ENCODE assay signal across 9 cellular contexts in the genomic region with DNA sequence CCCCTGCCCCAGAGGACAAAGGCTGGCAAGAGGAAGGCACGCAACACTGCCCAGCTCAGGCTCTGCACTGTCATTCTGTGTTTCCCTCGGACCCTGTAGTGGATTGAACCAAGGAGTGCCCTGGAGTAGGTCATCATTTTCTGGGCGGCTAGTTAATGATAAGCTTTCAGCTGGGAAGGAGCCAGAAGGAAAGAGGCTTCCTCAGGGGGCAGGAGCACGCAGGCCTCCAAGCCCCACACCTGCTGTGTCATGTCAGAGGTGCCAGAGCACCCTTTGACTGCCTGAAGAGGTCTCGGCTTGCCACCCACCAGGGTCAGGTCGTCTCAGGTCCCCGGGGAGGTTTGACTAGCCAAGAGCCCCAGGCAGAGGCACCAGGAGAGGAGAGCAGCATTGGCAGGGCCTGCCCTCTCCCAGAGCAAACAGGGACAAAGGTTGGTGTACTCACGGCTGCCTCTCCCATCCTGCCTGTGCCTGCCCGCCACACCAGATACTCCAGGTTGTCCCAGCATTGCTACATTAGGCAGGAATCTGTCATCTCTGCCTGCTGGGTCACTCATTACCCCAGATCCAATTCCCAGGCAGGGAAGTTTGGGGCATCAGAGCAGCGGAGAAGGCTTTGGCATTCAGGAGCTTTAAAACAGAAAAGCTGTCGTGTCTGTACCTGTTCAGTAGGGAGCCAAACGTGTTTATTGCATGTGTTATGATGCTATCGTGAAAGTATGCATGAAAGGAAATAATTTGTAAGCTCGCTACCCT. TPM values are rescaled to one million over a fixed set of nuclear protein-coding genes. Genes with fewer than 3 reads are reported as not detected.
A peak's percentile ranks its signal among the peaks of the same experiment; 100 is the strongest.
DNase-seq lines count a peak whose midpoint lies in the region; ATAC-seq and TF ChIP-seq lines count a peak whose summit lies in the region.
"Had no signal": no experiment of that assay in that cellular context is flagged by ENCODE, and none has a peak within 500 bp of the region (broad histone marks: within the 10 kb centered on the region; RNA-seq: fewer than 3 reads in every experiment).

No MANE protein-coding gene starts in this region.

- no peak for TF ChIP-seq CTCF in type B pancreatic cell (conservative IDR thresholded peaks at IDR 0.05)

- H3K9ac ChIP-seq in mucosa of rectum (ENCODE audit: low read depth in 1 of 2, low read length in 2 of 2) = peak overlapping the region; percentile 38 to 66

- H3K27ac ChIP-seq in epithelial cell of prostate = peak overlapping the region; percentile 99
- peak overlapping the region; percentile 96 for H3K27ac ChIP-seq in mucosa of rectum (ENCODE audit: low read depth in 2 of 2, low read length in 2 of 2)

- no peaks in the 10 kb centered on the region for H3K36me3 ChIP-seq in mucosa of rectum (ENCODE audit: control insufficient read depth in 2 of 2, insufficient read depth in 2 of 2, low read length in 2 of 2)

- H3K4me1 ChIP-seq in mucosa of rectum (ENCODE audit: control insufficient read depth in 2 of 2, insufficient read depth in 2 of 2, low read length in 2 of 2) = peaks cover 45 to 60% of the 10 kb centered on the region in 2 donors

- DNase-seq in NCI-H2171 (lab: John Stamatoyannopoulos, UW) = peak; percentile 41
- peak; percentile 89 for DNase-seq in epithelial cell of prostate (ENCODE audit: low read depth, low spot score)
- no peak for DNase-seq in type B pancreatic cell (ENCODE audit: extremely low spot score, unreplicated experiment)
- no peak for DNase-seq in NCI-H2196 (lab: John Stamatoyannopoulos, UW; ENCODE audit: unreplicated experiment)
- DNase-seq: NCI-H1105; stimulated activated CD4-positive, alpha-beta T cell treated with anti-CD3 and anti-CD28 coated beads, Interleukin-2, amount 100 ng/mL, for 48 hours had no signal

- H3K4me1 Mint-ChIP-seq in type B pancreatic cell (ENCODE audit: unreplicated experiment) = peaks cover 58% of the 10 kb centered on the region

- no peaks in the 10 kb centered on the region for H3K27me3 ChIP-seq in mucosa of rectum (ENCODE audit: control insufficient read depth in 2 of 2, insufficient read depth in 2 of 2, low read length in 2 of 2)

- H3K36me3 Mint-ChIP-seq in type B pancreatic cell = peaks cover 7% of the 10 kb centered on the region

- H3K4me3 Mint-ChIP-seq in type B pancreatic cell = peak overlapping the region; percentile 77

- ATAC-seq in GM19463 (IDR thresholded peaks at IDR 0.05; ENCODE audit: unreplicated experiment) = no peak
- ATAC-seq in GM19351 (IDR thresholded peaks at IDR 0.05; ENCODE audit: unreplicated experiment) = no peak

- H3K4me3 ChIP-seq in mucosa of rectum (ENCODE audit: low read length in 2 of 2) = peak overlapping the region; percentile 59 to 61

- no peaks in the 10 kb centered on the region for H3K9me3 Mint-ChIP-seq in type B pancreatic cell

- H3K27me3 Mint-ChIP-seq in type B pancreatic cell = no peaks in the 10 kb centered on the region

- peak overlapping the region; percentile 98 for H3K27ac Mint-ChIP-seq in type B pancreatic cell

- H3K9me3 ChIP-seq in mucosa of rectum (ENCODE audit: control insufficient read depth in 2 of 2, low read length in 2 of 2) = no peaks in the 10 kb centered on the region

RNA-seq across cellular contexts. Expression of gene ATP2A2, which starts 33.5 kb away (rescaled TPM):
- total RNA-seq in type B pancreatic cell (ENCODE audit: low replicate concordance) = 163 and 203 TPM in 2 replicates

Comparison
In these comparisons a context has a peak if more than half of its experiments do, and no peak if none do; other contexts are left out.
1. DNase-seq: peak in NCI-H2171 (single experiment) and epithelial cell of prostate (single experiment); none in type B pancreatic cell (single experiment) and NCI-H2196 (single experiment).